33 cellular contexts compared by ENCODE assay signal in genomic region chr7:20225384-20225783, GRCh38. TPM values are rescaled to one million over a fixed set of nuclear protein-coding genes. Genes with fewer than 3 reads are reported as not detected.
"Had no signal": no experiment of that assay in that cellular context is flagged by ENCODE, and none has a peak within 500 bp of the region (broad histone marks: within the 10 kb centered on the region; RNA-seq: fewer than 3 reads in every experiment).

No MANE protein-coding gene starts in this region.

- H3K9ac ChIP-seq: SK-N-SH had no signal

- H3K4me3 Mint-ChIP-seq: activated CD4-positive, alpha-beta T cell treated with anti-CD3 and anti-CD28 coated beads, Interleukin-2, amount 10 ng/mL, durations not matched to agents 24 days and 14 days; activated CD8-positive, alpha-beta T cell treated with anti-CD3 and anti-CD28 coated beads for 36 hours; activated naive CD4-positive, alpha-beta T cell treated with anti-CD3 and anti-CD28 coated beads, Interleukin-2, amount 50 U/mL, for 24 hours; activated naive CD8-positive, alpha-beta T cell treated with anti-CD3 and anti-CD28 coated beads, Interleukin-2, amount 10 ng/mL, durations not matched to agents 7 days and 5 days; activated T-cell treated with anti-CD3 and anti-CD28 coated beads, Interleukin-2, amount 50 U/mL, for 24 hours; brain; T-helper 1 cell treated with Interleukin-12 subunit alpha and Interleukin-12 subunit beta and Interleukin-4 antibody, amounts not matched to agents 30 μg/mL and 1 μg/mL, for 36 hours; T-helper 2 cell treated with Interferon-gamma antibody and Interleukin-4, amounts not matched to agents 5 μg/mL and 100 μg/mL, for 36 hours had no signal

- H3K36me3 Mint-ChIP-seq: activated naive CD4-positive, alpha-beta T cell treated with anti-CD3 and anti-CD28 coated beads, Interleukin-2, amount 50 U/mL, for 24 hours; activated naive CD8-positive, alpha-beta T cell treated with anti-CD3 and anti-CD28 coated beads, Interleukin-2, amount 10 ng/mL, durations not matched to agents 7 days and 5 days; brain had no signal

- H3K4me2 ChIP-seq: SK-N-SH had no signal

- ATAC-seq: activated CD8-positive, alpha-beta T cell treated with anti-CD3 and anti-CD28 coated beads for 36 hours; PC-3 had no signal

- H3K27me3 ChIP-seq: adrenal gland, MG63, Peyer's patch, SJSA1 had no signal

- H3K4me1 Mint-ChIP-seq: activated CD4-positive, alpha-beta T cell treated with anti-CD3 and anti-CD28 coated beads, Interleukin-2, amount 10 ng/mL, durations not matched to agents 24 days and 14 days; activated naive CD4-positive, alpha-beta T cell treated with anti-CD3 and anti-CD28 coated beads, Interleukin-2, amount 50 U/mL, for 24 hours; brain had no signal

- DNase-seq: activated CD4-positive, alpha-beta T cell treated with anti-CD3 and anti-CD28 coated beads, Interleukin-2, amount 10 ng/mL, durations not matched to agents 24 days and 14 days; activated CD4-positive, alpha-beta T cell treated with anti-CD3 and anti-CD28 coated beads, Interleukin-2, amount 50 U/mL, for 4 hours; activated CD8-positive, alpha-beta T cell treated with anti-CD3 and anti-CD28 coated beads for 36 hours; activated gamma-delta T cell; activated naive CD4-positive, alpha-beta T cell treated with Interleukin-2 at 50 U/mL for 16 hours; activated naive CD8-positive, alpha-beta T cell treated with anti-CD3 and anti-CD28 coated beads, Interleukin-2, amount 10 ng/mL, durations not matched to agents 7 days and 5 days; activated T-cell treated with anti-CD3 and anti-CD28 coated beads, Interleukin-2, amount 50 U/mL, for 24 hours; adrenal gland; central memory CD4-positive, alpha-beta T cell; MG63; NCI-H1048; NCI-H1105 treated with DMSO at 0.1 percent for 48 hours; NCI-H1436; NCI-H1694; NCI-H1930; NCI-H2081 treated with DMSO at 0.1 percent for 48 hours; NCI-H226; NCI-H524 treated with DMSO at 0.1 percent for 48 hours; NCI-H748 treated with DMSO at 0.1 percent for 48 hours; NK-92 treated with Interleukin-12 subunit alpha and Interleukin-12 subunit beta, amount 100 ng/mL, for 24 hours; PC-3; Peyer's patch; RPMI8226; SHP77 treated with DMSO at 0.1 percent for 48 hours; SK-N-SH had no signal

- H3K9me2 ChIP-seq: SK-N-SH had no signal

- H3K27me3 Mint-ChIP-seq: activated CD4-positive, alpha-beta T cell treated with anti-CD3 and anti-CD28 coated beads, Interleukin-2, amount 10 ng/mL, durations not matched to agents 24 days and 14 days; activated naive CD4-positive, alpha-beta T cell treated with anti-CD3 and anti-CD28 coated beads, Interleukin-2, amount 50 U/mL, for 24 hours; activated naive CD8-positive, alpha-beta T cell treated with anti-CD3 and anti-CD28 coated beads, Interleukin-2, amount 10 ng/mL, durations not matched to agents 7 days and 5 days; activated T-cell treated with anti-CD3 and anti-CD28 coated beads, Interleukin-2, amount 50 U/mL, for 24 hours; brain had no signal

- H3K27ac Mint-ChIP-seq: activated CD4-positive, alpha-beta T cell treated with anti-CD3 and anti-CD28 coated beads, Interleukin-2, amount 10 ng/mL, durations not matched to agents 24 days and 14 days; activated CD8-positive, alpha-beta T cell treated with anti-CD3 and anti-CD28 coated beads for 36 hours; activated naive CD4-positive, alpha-beta T cell treated with anti-CD3 and anti-CD28 coated beads, Interleukin-2, amount 50 U/mL, for 24 hours; activated naive CD8-positive, alpha-beta T cell treated with anti-CD3 and anti-CD28 coated beads, Interleukin-2, amount 10 ng/mL, durations not matched to agents 7 days and 5 days; activated T-cell treated with anti-CD3 and anti-CD28 coated beads, Interleukin-2, amount 50 U/mL, for 24 hours; activated T-helper 2 cell treated with anti-CD3 and anti-CD28 coated beads, Interferon-gamma antibody, Interleukin-2, Interleukin-4, amounts not matched to agents 10 μg/mL and 5 μg/mL and 100 μg/mL, durations not matched to agents 14 hours and 24 hours and 36 hours; brain; T-helper 1 cell treated with Interleukin-12 subunit alpha and Interleukin-12 subunit beta and Interleukin-4 antibody, amounts not matched to agents 30 μg/mL and 1 μg/mL, for 36 hours; T-helper 2 cell treated with Interferon-gamma antibody and Interleukin-4, amounts not matched to agents 5 μg/mL and 100 μg/mL, for 36 hours had no signal

- H3K9me3 Mint-ChIP-seq: activated CD4-positive, alpha-beta T cell treated with anti-CD3 and anti-CD28 coated beads, Interleukin-2, amount 10 ng/mL, durations not matched to agents 24 days and 14 days; activated CD8-positive, alpha-beta T cell treated with anti-CD3 and anti-CD28 coated beads for 36 hours; activated naive CD4-positive, alpha-beta T cell treated with anti-CD3 and anti-CD28 coated beads, Interleukin-2, amount 50 U/mL, for 24 hours; activated naive CD8-positive, alpha-beta T cell treated with anti-CD3 and anti-CD28 coated beads, Interleukin-2, amount 10 ng/mL, durations not matched to agents 7 days and 5 days; activated T-cell treated with anti-CD3 and anti-CD28 coated beads, Interleukin-2, amount 50 U/mL, for 24 hours; activated T-helper 2 cell treated with anti-CD3 and anti-CD28 coated beads, Interferon-gamma antibody, Interleukin-2, Interleukin-4, amounts not matched to agents 10 μg/mL and 5 μg/mL and 100 μg/mL, durations not matched to agents 14 hours and 24 hours and 36 hours; brain; T-helper 1 cell treated with Interleukin-12 subunit alpha and Interleukin-12 subunit beta and Interleukin-4 antibody, amounts not matched to agents 30 μg/mL and 1 μg/mL, for 36 hours; T-helper 2 cell treated with Interferon-gamma antibody and Interleukin-4, amounts not matched to agents 5 μg/mL and 100 μg/mL, for 36 hours had no signal

- H3K4me3 ChIP-seq: adrenal gland, MG63, Peyer's patch, SJSA1 had no signal

- FAIRE-seq: bronchial epithelial cell, TTC549 had no signal

- H3K36me3 ChIP-seq: adrenal gland, MG63, Peyer's patch, SJSA1 had no signal

- H3K9me3 ChIP-seq: adrenal gland, MG63, Peyer's patch, SJSA1, SK-N-SH had no signal

- H3K27ac ChIP-seq: adrenal gland, Peyer's patch, SJSA1 had no signal

RNA-seq across cellular contexts. Expression of gene MACC1, which starts 8.2 kb away (rescaled TPM):
- total RNA-seq: activated CD4-positive, alpha-beta T cell treated with anti-CD3 and anti-CD28 coated beads, Interleukin-2, amount 10 ng/mL, durations not matched to agents 24 days and 14 days; activated T-helper 2 cell treated with anti-CD3 and anti-CD28 coated beads, Interferon-gamma antibody, Interleukin-2, Interleukin-4, amounts not matched to agents 10 μg/mL and 5 μg/mL and 100 μg/mL, durations not matched to agents 14 hours and 24 hours and 36 hours; SJSA1 had no signal
- polyA plus RNA-seq: SK-N-SH had no signal
